In the genomic region with DNA sequence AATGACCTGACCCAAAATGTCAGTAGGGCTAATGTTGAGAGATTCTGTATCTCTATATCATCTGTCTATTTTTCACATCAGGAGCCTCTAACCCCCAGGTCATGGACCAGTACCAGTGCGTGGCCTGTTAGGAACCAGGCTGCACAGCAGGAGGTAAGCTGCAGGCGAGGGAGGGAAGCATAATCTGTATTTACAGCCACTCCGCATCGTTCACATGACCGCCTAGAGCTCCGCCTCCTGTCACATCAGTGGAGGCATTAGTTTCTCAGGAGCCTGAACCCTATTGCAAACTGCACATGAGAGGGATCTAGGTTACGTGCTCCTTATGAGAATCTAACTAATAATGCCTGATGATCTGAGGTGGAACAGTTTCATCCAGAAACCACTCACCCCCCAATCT, we compare ENCODE assay signal across 23 cellular contexts.
A peak's percentile ranks its signal among the peaks of the same experiment; 100 is the strongest.
DNase-seq lines count a peak whose midpoint lies in the region; ATAC-seq and TF ChIP-seq lines count a peak whose summit lies in the region.
"Had no signal": no experiment of that assay in that cellular context is flagged by ENCODE, and none has a peak within 500 bp of the region (broad histone marks: within the 10 kb centered on the region; RNA-seq: fewer than 3 reads in every experiment).

No MANE protein-coding gene starts in this region.

- H3K9me3 ChIP-seq in A673 (ENCODE audit: low read depth, low read length, poor library complexity, severe bottlenecking) (no peaks in the 10 kb centered on the region), left lung (no peaks in the 10 kb centered on the region)

- no peaks in the 10 kb centered on the region for H3K36me3 Mint-ChIP-seq in osteocyte (ENCODE audit: unreplicated experiment)
- H3K36me3 Mint-ChIP-seq: CD8-positive, alpha-beta T cell; IgD-negative memory B cell had no signal

- peaks cover 26% of the 10 kb centered on the region for H3K27me3 Mint-ChIP-seq in osteocyte (ENCODE audit: unreplicated experiment)
- H3K27me3 Mint-ChIP-seq: IgD-negative memory B cell had no signal

- peaks cover 8% of the 10 kb centered on the region for H3K4me1 Mint-ChIP-seq in osteocyte (ENCODE audit: unreplicated experiment)
- H3K4me1 Mint-ChIP-seq: IgD-negative memory B cell had no signal

- H3K36me3 ChIP-seq in A673 (ENCODE audit: insufficient read depth, low read length, poor library complexity, severe bottlenecking) (no peaks in the 10 kb centered on the region), left lung (no peaks in the 10 kb centered on the region)

- peaks cover 40% of the 10 kb centered on the region for H3K4me1 ChIP-seq in A673 (ENCODE audit: insufficient read depth, low read length, poor library complexity, severe bottlenecking)
- no peaks in the 10 kb centered on the region for H3K4me1 ChIP-seq in left lung

- ATAC-seq in left lung (peak; percentile 11), GM19452 (IDR thresholded peaks at IDR 0.05; ENCODE audit: unreplicated experiment) (no peak)
- ATAC-seq: CD8-positive, alpha-beta T cell; Panc1; SK-N-SH treated with all-trans-retinoic acid at 6 μM for 48 hours had no signal

- in situ Hi-C loops in SK-MEL-5 (cut with HindIII; ENCODE audit: low pct_unique_long_range_greater_than_20kb, low sequenced_read_pairs): no loop called here

- no peak overlapping the region for H3K4me3 Mint-ChIP-seq in osteocyte (ENCODE audit: unreplicated experiment)
- H3K4me3 Mint-ChIP-seq: CD8-positive, alpha-beta T cell; IgD-negative memory B cell had no signal

- H3K9me3 Mint-ChIP-seq in osteocyte (ENCODE audit: unreplicated experiment): no peaks in the 10 kb centered on the region
- H3K9me3 Mint-ChIP-seq: CD8-positive, alpha-beta T cell; IgD-negative memory B cell had no signal

- H3K4me3 ChIP-seq in A673 (ENCODE audit: low read depth, low read length, poor library complexity, severe bottlenecking): no peak overlapping the region
- no peak overlapping the region for H3K4me3 ChIP-seq in left lung

- intact Hi-C loops in A673 (cut with micrococcal nuclease; ENCODE audit: unreplicated experiment) (loop anchor here (2.0 to 5.0 kb wide), 3 partner anchors 208 to 908 kb away; no protein-coding TSS in a partner anchor), left lung (cut with DNase I) (loop anchor here in 1 of 2 donors (10.0 kb wide), 1 partner anchor 525 kb away; no protein-coding TSS in a partner anchor)

- CTCF ChIA-PET in A673 (lab: Charles Lee): interaction anchor here (0.8 to 1.4 kb wide), 3 partner anchors 164 to 528 kb away, joined by 4 to 6 read pairs (median 4); no protein-coding TSS in a partner anchor

- POLR2A ChIA-PET in A673 (lab: Charles Lee; ENCODE audit: low non-redundant PET): no interaction called here

- peak in 2 of 3 experiments; percentile 11 to 46 for DNase-seq in NCI-H1417 (lab: John Stamatoyannopoulos, UW)
- DNase-seq in NCI-H1417 treated with DMSO at 0.1 percent for 48 hours (lab: John Stamatoyannopoulos, UW): no peak
- peak; percentile 51 for DNase-seq in A673 (ENCODE audit: low spot score)
- peak; percentile 13 for DNase-seq in SK-MEL-5 (ENCODE audit: low read depth, low spot score)
- no peak for DNase-seq in left lung
- DNase-seq in osteocyte (ENCODE audit: extremely low spot score, unreplicated experiment): no peak
- no peak for DNase-seq in NCI-H1694 (lab: John Stamatoyannopoulos, UW)
- DNase-seq: AML-193; C1 segment of cervical spinal cord; CD8-positive, alpha-beta T cell; DND-41; Karpas-422; NCI-H1436; NCI-H2081 treated with DMSO at 0.1 percent for 48 hours; NCI-H2171 treated with DMSO at 0.1 percent for 48 hours; NCI-H510A; NK-92 treated with Interleukin-12 subunit alpha and Interleukin-12 subunit beta, amount 100 ng/mL, for 24 hours; SIG-M5 had no signal

- no TSS peak for BruUV-seq in A673 (replicated peaks; lab: Mats Ljungman, UMichigan)

- H3K27ac Mint-ChIP-seq in osteocyte (ENCODE audit: unreplicated experiment): no peak overlapping the region
- H3K27ac Mint-ChIP-seq: CD8-positive, alpha-beta T cell; IgD-negative memory B cell had no signal

- TF ChIP-seq CTCF in A673 (conservative IDR thresholded peaks at IDR 0.05; ENCODE audit: low read depth, low read length) (no peak), left lung (IDR thresholded peaks at IDR 0.05) (no peak), osteocyte (IDR thresholded peaks at IDR 0.05) (no peak)

- H3K27ac ChIP-seq in A673 (ENCODE audit: low read depth, low read length, poor library complexity, severe bottlenecking): no peak overlapping the region
- H3K27ac ChIP-seq in left lung: no peak overlapping the region
- H3K27ac ChIP-seq: 22Rv1 had no signal

- H3K27me3 ChIP-seq in A673 (replicated peaks; ENCODE audit: insufficient read depth, low read depth, low read length, poor library complexity) (no peaks in the 10 kb centered on the region), left lung (no peaks in the 10 kb centered on the region)

Comparison
In these comparisons a context has a peak if more than half of its experiments do, and no peak if none do; other contexts are left out.
1. DNase-seq: peak in NCI-H1417 (2 of 3), A673 (single experiment) and SK-MEL-5 (single experiment); none in NCI-H1417 treated with DMSO at 0.1 percent for 48 hours (single experiment), left lung (0 of 2), osteocyte (single experiment) and NCI-H1694 (single experiment).